ENCODE assay signal across 12 cellular contexts in the genomic region with DNA sequence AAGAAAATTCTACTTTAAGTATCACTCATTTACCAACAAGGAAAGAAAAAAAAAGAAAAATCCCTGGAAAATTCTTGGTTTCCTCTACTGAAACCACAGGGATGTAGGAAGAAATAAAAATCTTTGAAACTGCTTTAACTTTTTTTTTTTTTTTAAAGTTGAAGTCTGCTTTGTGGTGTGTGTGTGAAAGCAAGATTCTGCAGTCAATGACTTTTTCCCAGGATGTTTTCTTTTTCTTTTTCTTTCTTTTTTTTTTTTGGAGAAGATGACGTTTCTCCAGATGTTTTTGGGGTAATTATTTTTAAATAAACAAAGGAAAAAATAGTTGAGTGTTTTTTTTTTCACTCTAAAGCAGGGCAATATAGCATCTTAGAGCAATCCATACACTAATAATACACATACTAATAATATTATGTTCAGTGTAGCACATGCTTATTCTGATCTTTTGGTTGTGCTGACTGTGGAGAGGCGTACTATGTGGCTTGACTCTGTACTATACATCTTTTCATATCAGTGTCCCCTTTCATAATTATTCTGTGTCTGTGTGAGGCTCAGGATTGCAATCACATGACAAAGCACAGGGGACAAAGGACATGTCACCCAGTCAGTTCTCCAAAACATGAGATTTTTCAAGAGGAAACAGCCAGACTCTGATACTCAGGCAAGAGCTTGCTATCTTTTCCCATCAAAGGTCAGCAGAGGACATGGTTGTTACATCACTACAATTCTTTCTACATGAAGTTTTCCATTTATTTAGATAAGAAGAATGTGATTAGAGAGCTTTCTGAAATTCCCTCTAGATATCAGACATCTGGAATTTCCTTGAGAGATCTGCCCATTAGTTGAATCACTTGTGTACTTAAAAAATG.
DNase-seq lines count a peak whose midpoint lies in the region; ATAC-seq and TF ChIP-seq lines count a peak whose summit lies in the region.
"Had no signal": no experiment of that assay in that cellular context is flagged by ENCODE, and none has a peak within 500 bp of the region (broad histone marks: within the 10 kb centered on the region; RNA-seq: fewer than 3 reads in every experiment).

No MANE protein-coding gene starts in this region.

- ATAC-seq in stimulated activated naive CD8-positive, alpha-beta T cell treated with anti-CD3 and anti-CD28 coated beads, Interleukin-15, amount 100 ng/mL, for 72 hours: no peak
- no peak for ATAC-seq in GM19351 (IDR thresholded peaks at IDR 0.05; ENCODE audit: unreplicated experiment)

- no peaks in the 10 kb centered on the region for H3K27me3 Mint-ChIP-seq in mesothelial cell of epicardium (ENCODE audit: low read depth)
- no peaks in the 10 kb centered on the region for H3K27me3 Mint-ChIP-seq in stimulated activated naive CD8-positive, alpha-beta T cell treated with anti-CD3 and anti-CD28 coated beads, Interleukin-15, amount 100 ng/mL, for 72 hours

- peaks cover 4% of the 10 kb centered on the region for H3K4me1 Mint-ChIP-seq in mesothelial cell of epicardium
- H3K4me1 Mint-ChIP-seq in stimulated activated naive CD8-positive, alpha-beta T cell treated with anti-CD3 and anti-CD28 coated beads, Interleukin-15, amount 100 ng/mL, for 72 hours: no peaks in the 10 kb centered on the region

- peaks cover 20% of the 10 kb centered on the region for H3K36me3 Mint-ChIP-seq in mesothelial cell of epicardium

- H3K4me3 Mint-ChIP-seq in mesothelial cell of epicardium: no peak overlapping the region
- H3K4me3 Mint-ChIP-seq in stimulated activated naive CD8-positive, alpha-beta T cell treated with anti-CD3 and anti-CD28 coated beads, Interleukin-15, amount 100 ng/mL, for 72 hours: no peak overlapping the region

- no peaks in the 10 kb centered on the region for H3K9me3 Mint-ChIP-seq in mesothelial cell of epicardium
- no peaks in the 10 kb centered on the region for H3K9me3 Mint-ChIP-seq in stimulated activated naive CD8-positive, alpha-beta T cell treated with anti-CD3 and anti-CD28 coated beads, Interleukin-15, amount 100 ng/mL, for 72 hours

- H3K4me3 ChIP-seq in fibroblast of mammary gland (ENCODE audit: control insufficient read depth, low read depth, low read length): no peak overlapping the region

- peak overlapping the region; percentile 54 for H3K27ac Mint-ChIP-seq in mesothelial cell of epicardium
- no peak overlapping the region for H3K27ac Mint-ChIP-seq in stimulated activated naive CD8-positive, alpha-beta T cell treated with anti-CD3 and anti-CD28 coated beads, Interleukin-15, amount 100 ng/mL, for 72 hours

- no peak for TF ChIP-seq CTCF in fibroblast of mammary gland (conservative IDR thresholded peaks at IDR 0.05; ENCODE audit: control insufficient read depth, insufficient read depth, low read depth, low read length)
- no peak for TF ChIP-seq CTCF in mesothelial cell of epicardium (IDR thresholded peaks at IDR 0.05; ENCODE audit: unreplicated experiment)

- peak; percentile 65 for DNase-seq in A172 (ENCODE audit: low spot score)
- DNase-seq in NCI-H226: peak; percentile 76
- peak; percentile 39 for DNase-seq in fibroblast of mammary gland (ENCODE audit: low read depth)
- no peak for DNase-seq in mesothelial cell of epicardium (ENCODE audit: low spot score in 2 of 2, unreplicated experiment in 2 of 2)
- DNase-seq in activated CD4-positive, CD25-positive, alpha-beta regulatory T cell treated with anti-CD3 and anti-CD28 coated beads, Interleukin-2, amount 50 U/mL, for 72 hours: no peak
- DNase-seq in stimulated activated naive CD8-positive, alpha-beta T cell treated with anti-CD3 and anti-CD28 coated beads, Interleukin-15, amount 100 ng/mL, for 72 hours: no peak
- no peak for DNase-seq in HuH-7 (ENCODE audit: low spot score)
- DNase-seq: ACHN, amygdala, NCI-H1694, T-helper 9 cell had no signal

Comparison
In these comparisons a context has a peak if more than half of its experiments do, and no peak if none do; other contexts are left out.
1. DNase-seq: peak in A172 (single experiment), NCI-H226 (single experiment) and fibroblast of mammary gland (single experiment); none in mesothelial cell of epicardium (0 of 2), activated CD4-positive, CD25-positive, alpha-beta regulatory T cell treated with anti-CD3 and anti-CD28 coated beads, Interleukin-2, amount 50 U/mL, for 72 hours (single experiment), stimulated activated naive CD8-positive, alpha-beta T cell treated with anti-CD3 and anti-CD28 coated beads, Interleukin-15, amount 100 ng/mL, for 72 hours (0 of 2) and HuH-7 (single experiment).